13 cellular contexts compared by ENCODE assay signal in the genomic region with DNA sequence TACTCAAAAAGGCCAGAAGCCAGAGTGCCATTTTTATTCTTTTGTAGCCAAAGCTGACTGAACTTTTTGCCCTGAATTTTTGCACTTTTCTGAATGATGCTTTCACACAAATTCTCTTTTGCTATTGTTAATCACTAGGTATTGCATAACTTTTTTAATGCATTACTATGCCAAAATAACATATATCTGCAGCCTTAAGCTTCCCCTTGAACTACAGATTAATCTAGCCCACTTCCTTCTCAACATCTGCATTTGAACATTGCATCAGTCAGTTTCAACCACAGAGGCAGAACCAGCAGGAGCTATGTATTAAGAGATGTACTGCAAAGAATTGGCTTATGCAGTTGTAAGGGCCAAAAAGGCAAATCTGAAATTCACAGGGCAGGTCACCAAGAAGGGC.
DNase-seq lines count a peak whose midpoint lies in the region; ATAC-seq lines count a peak whose summit lies in the region.
"Had no signal": no experiment of that assay in that cellular context is flagged by ENCODE, and none has a peak within 500 bp of the region (broad histone marks: within the 10 kb centered on the region; RNA-seq: fewer than 3 reads in every experiment).

No MANE protein-coding gene starts in this region.

- DNase-seq in CD1c-positive myeloid dendritic cell (ENCODE audit: extremely low spot score) (peak; percentile 49), OCI-M1 (lab: John Stamatoyannopoulos, UW) (peak; percentile 90), middle frontal gyrus (ENCODE audit: extremely low spot score, low spot score) (no peak), globus pallidus (ENCODE audit: low spot score) (no peak), NCI-H524 (lab: John Stamatoyannopoulos, UW) (no peak)
- DNase-seq in activated CD4-positive, alpha-beta T cell treated with anti-CD3 and anti-CD28 coated beads, Interleukin-2, amount 50 U/mL, for 4 hours: no peak
- DNase-seq: activated CD4-positive, CD25-positive, alpha-beta regulatory T cell; gastrocnemius medialis; NCI-H2171; psoas muscle; Right ventricle myocardium superior had no signal

- peak; percentile 74 for ATAC-seq in GM21381 (IDR thresholded peaks at IDR 0.05; ENCODE audit: unreplicated experiment)
- ATAC-seq in HG03354 (IDR thresholded peaks at IDR 0.05; ENCODE audit: poor library complexity, severe bottlenecking, unreplicated experiment): peak; percentile 83
- ATAC-seq: gastrocnemius medialis, psoas muscle had no signal

Comparison
In these comparisons a context has a peak if more than half of its experiments do, and no peak if none do; other contexts are left out.
1. DNase-seq: peak in CD1c-positive myeloid dendritic cell (single experiment) and OCI-M1 (single experiment); none in middle frontal gyrus (single experiment), activated CD4-positive, alpha-beta T cell treated with anti-CD3 and anti-CD28 coated beads, Interleukin-2, amount 50 U/mL, for 4 hours (0 of 2), globus pallidus (single experiment) and NCI-H524 (0 of 2).